Comparison of ENCODE assay signal across 8 cellular contexts in genomic region chr17:55356440-55357328, GRCh38.
A peak's percentile ranks its signal among the peaks of the same experiment; 100 is the strongest.
DNase-seq lines count a peak whose midpoint lies in the region; ATAC-seq, FAIRE-seq and TF ChIP-seq lines count a peak whose summit lies in the region.

No MANE protein-coding gene starts in this region.

- no peak overlapping the region for H4K5ac ChIP-seq in H9 (ENCODE audit: insufficient read length, low read depth, low read length)

- no peaks in the 10 kb centered on the region for H3K79me1 ChIP-seq in H9 (ENCODE audit: insufficient read depth, low read depth, low read length, poor library complexity, severe bottlenecking)

- no peaks in the 10 kb centered on the region for H3K23me2 ChIP-seq in H9 (ENCODE audit: insufficient read length, low read depth, low read length, poor library complexity, severe bottlenecking)

- no peak overlapping the region for H3K23ac ChIP-seq in H9 (ENCODE audit: insufficient read length, low read depth, low read length)

- no peak overlapping the region for H3K18ac ChIP-seq in H9 (ENCODE audit: insufficient read length, low read depth, low read length)

- no peak overlapping the region for H3K4me3 Mint-ChIP-seq in H9

- peaks cover 5 to 6% of the 10 kb centered on the region in 2 experiments for H3K4me1 Mint-ChIP-seq in H9

- no peak overlapping the region for H2BK120ac ChIP-seq in H9 (ENCODE audit: low read depth, low read length, poor library complexity, severe bottlenecking)

- no peak overlapping the region for H4K8ac ChIP-seq in H9 (replicated peaks; ENCODE audit: insufficient read length, low read depth, low read length)

- H4K20me1 ChIP-seq in H9 (ENCODE audit: control insufficient read depth, insufficient read depth, insufficient read length) = no peaks in the 10 kb centered on the region

- no CpG with 5 or more reads among the region's 3 CpGs for WGBS in H9 (ENCODE audit: extremely low coverage, insufficient read length, low lambda C conversion rate)
- WGBS in pancreas, 2 donors = 26 to 38% methylated on average over 3 of the region's 3 CpGs

- peak; percentile 95 for ATAC-seq in foreskin keratinocyte
- ATAC-seq in pancreas = peak; percentile 46 to 89 (median 86)

- no peak overlapping the region for H3K27ac ChIP-seq in H9 (ENCODE audit: insufficient read length, low read depth, low read length)
- H3K27ac ChIP-seq in foreskin keratinocyte = no peak overlapping the region
- H3K27ac ChIP-seq in pancreas = no peak overlapping the region

- no peak overlapping the region for H3K27ac Mint-ChIP-seq in H9

- H3K4me3 ChIP-seq in LNCaP clone FGC (ENCODE audit: low read depth, low read length) (no peak overlapping the region), pancreas (no peak overlapping the region)

- H3K36me3 ChIP-seq in pancreas = no peaks in the 10 kb centered on the region

- H3K9me3 ChIP-seq in H9 (ENCODE audit: control insufficient read depth, low read depth, low read length) (no peaks in the 10 kb centered on the region), pancreas (peaks cover 0 to 3% (median 0%) of the 10 kb centered on the region in 4 donors)

- H2BK15ac ChIP-seq in H9 (ENCODE audit: low read depth, low read length) = no peak overlapping the region

- DNase-seq in GM03348 (ENCODE audit: low spot score) (peak; percentile 78), H9 (peak; percentile 89), LNCaP clone FGC (ENCODE audit: low read depth) (peak; percentile 50), RPMI8226 (peak; percentile 77), foreskin keratinocyte (peak; percentile 27 to 64), pancreas (peak in 5 of 6 donors; percentile 25 to 62 (median 48)), urothelium cell line (ENCODE audit: low spot score) (peak; percentile 75)
- peak; percentile 34 to 36 for DNase-seq in activated T-helper 1 cell treated with anti-CD3 and anti-CD28 coated beads, Interleukin-2, amount 50 U/mL, for 16 hours (ENCODE audit: low read depth in 1 of 2, low spot score in 1 of 2)

- H3K56ac ChIP-seq in H9 (ENCODE audit: insufficient read length, low read depth, low read length) = no peak overlapping the region

- H3K14ac ChIP-seq in H9 (ENCODE audit: insufficient read depth, low read length) = no peak overlapping the region

- H2BK5ac ChIP-seq in H9 (ENCODE audit: insufficient read length, low read length) = no peak overlapping the region

- H2AK5ac ChIP-seq in H9 (ENCODE audit: insufficient read length, low read length) = no peak overlapping the region

- no peaks in the 10 kb centered on the region for H3K4me1 ChIP-seq in H9 (ENCODE audit: insufficient read depth, low read length)
- no peaks in the 10 kb centered on the region for H3K4me1 ChIP-seq in foreskin keratinocyte
- no peaks in the 10 kb centered on the region for H3K4me1 ChIP-seq in pancreas

- no peak overlapping the region for H3T11ph ChIP-seq in H9 (ENCODE audit: low read length)

- no peaks in the 10 kb centered on the region for H3K27me3 Mint-ChIP-seq in H9 (ENCODE audit: low read depth)

- H3K27me3 ChIP-seq in H9 (ENCODE audit: insufficient read depth, low read length) (no peaks in the 10 kb centered on the region), foreskin keratinocyte (no peaks in the 10 kb centered on the region), pancreas (no peaks in the 10 kb centered on the region)

- H2BK12ac ChIP-seq in H9 (ENCODE audit: insufficient read length, low read depth, low read length) = no peak overlapping the region

- H3K9ac ChIP-seq in H9 (ENCODE audit: extremely low read depth, insufficient read length, low read length) = no peak overlapping the region

- H3K79me2 ChIP-seq in H9 (ENCODE audit: insufficient read depth, low read length) = no peaks in the 10 kb centered on the region

- peak; percentile 88 for TF ChIP-seq CTCF in H9 (conservative IDR thresholded peaks at IDR 0.05)
- TF ChIP-seq CTCF in LNCaP clone FGC (IDR thresholded peaks at IDR 0.05; ENCODE audit: control insufficient read depth, extremely low read depth, insufficient read depth) = peak; percentile 89
- TF ChIP-seq CTCF in foreskin keratinocyte (conservative IDR thresholded peaks at IDR 0.05) = peak; percentile 78
- TF ChIP-seq CTCF in pancreas (IDR thresholded peaks at IDR 0.05) = peak; percentile 56 to 70 (median 70)

- H3K4me2 ChIP-seq in H9 (ENCODE audit: insufficient read depth, insufficient read length, low read length) = no peak overlapping the region

- peaks cover 12 to 13% of the 10 kb centered on the region in 2 experiments for H3K9me3 Mint-ChIP-seq in H9

- intact Hi-C loops in pancreas (cut with DNase I) = loop anchor here in 2 of 3 donors (5.0 to 10.0 kb wide), 2 partner anchors 156 to 362 kb away; partner anchors contain the start of gene SMIM36 (in 1 of the 2)

- H2AFZ ChIP-seq in H9 (ENCODE audit: low read length) = no peak overlapping the region

- peaks cover 0 to 10% (median 0%) of the 10 kb centered on the region in 3 experiments; a peak in 3 of 7 replicates for H3K36me3 Mint-ChIP-seq in H9 (ENCODE audit: insufficient read depth in 1 of 3, low read depth in 3 of 3)

- FAIRE-seq in pancreas (lab: Jason Lieb, UNC) (no peak), urothelium cell line (lab: Jason Lieb, UNC) (no peak)

- no peak overlapping the region for H4K91ac ChIP-seq in H9 (ENCODE audit: insufficient read length, low read depth, low read length)

- no peak overlapping the region for H2BK20ac ChIP-seq in H9 (ENCODE audit: low read depth, low read length, poor library complexity, severe bottlenecking)

- H3K4ac ChIP-seq in H9 (ENCODE audit: low read depth, low read length) = no peak overlapping the region

Comparison
In these comparisons a context has a peak if more than half of its experiments do, and no peak if none do; other contexts are left out.
1. DNase-seq: peak in every context shown above with its lines; median percentile 89 in H9; 78 in GM03348; 77 in RPMI8226; 75 in urothelium cell line; 50 in LNCaP clone FGC; 48 in pancreas; 46 in foreskin keratinocyte; 35 in activated T-helper 1 cell treated with anti-CD3 and anti-CD28 coated beads, Interleukin-2, amount 50 U/mL, for 16 hours.